Comparison of ENCODE assay signal across 8 cellular contexts in genomic region chr6:42929088-42929927, GRCh38. TPM values are rescaled to one million over a fixed set of nuclear protein-coding genes. Genes with fewer than 3 reads are reported as not detected.
A peak's percentile ranks its signal among the peaks of the same experiment; 100 is the strongest.
DNase-seq lines count a peak whose midpoint lies in the region; ATAC-seq and TF ChIP-seq lines count a peak whose summit lies in the region.

Gene CNPY3, plus strand, starts transcription at chr6:42929480. Its CDS starts 91 bp downstream, at chr6:42929571.

- peaks cover 0 to 19% (median 1%) of the 10 kb centered on the region in 9 donors for H3K36me3 ChIP-seq in heart right ventricle
- peaks cover 3% of the 10 kb centered on the region for H3K36me3 ChIP-seq in upper lobe of right lung

- in situ Hi-C loops in GM13976 (cut with MboI; ENCODE audit: low sequenced_read_pairs, unreplicated experiment): no loop called here

- H3K27ac ChIP-seq in heart right ventricle: peak within 1 kb of the TSS; percentile 74 to 96 (median 93)
- H3K27ac ChIP-seq in upper lobe of right lung: peak within 1 kb of the TSS; percentile 93

- H3K9me3 ChIP-seq in heart right ventricle: no peaks in the 10 kb centered on the region
- H3K9me3 ChIP-seq in upper lobe of right lung: no peaks in the 10 kb centered on the region

- H3K27me3 ChIP-seq in heart right ventricle (peaks cover 0 to 7% (median 0%) of the 10 kb centered on the region in 7 donors), upper lobe of right lung (peaks cover 6% of the 10 kb centered on the region)

- DNase-seq in GM13976 (ENCODE audit: low spot score): peak; percentile 92
- peak; percentile 100 for DNase-seq in NCI-H146 treated with DMSO at 0.1 percent for 48 hours (lab: John Stamatoyannopoulos, UW; ENCODE audit: unreplicated experiment)
- peak; percentile 99 for DNase-seq in amniotic epithelial cell (ENCODE audit: low read depth)
- peak; percentile 91 to 93 for DNase-seq in heart right ventricle
- DNase-seq in posterior vena cava (ENCODE audit: low spot score): peak; percentile 98
- peak; percentile 97 for DNase-seq in upper lobe of right lung

- ATAC-seq in HG02870 (IDR thresholded peaks at IDR 0.05; ENCODE audit: unreplicated experiment) (peak; percentile 66), heart right ventricle (peak; percentile 95 to 97 (median 96)), upper lobe of right lung (peak; percentile 95)

- H3K4me3 ChIP-seq in heart right ventricle (peak within 1 kb of the TSS; percentile 48 to 89 (median 78)), upper lobe of right lung (peak within 1 kb of the TSS; percentile 88)

- 0% methylated on average over 67 of the region's 67 CpGs for WGBS in heart right ventricle, 2 donors

- intact Hi-C loops in T-helper 1 cell treated with Interleukin-12 subunit alpha and Interleukin-12 subunit beta and Interleukin-4 antibody, amounts not matched to agents 30 ng/mL and 1 ng/mL, for 36 hours (cut with micrococcal nuclease): loop anchor here (1.0 to 2.0 kb wide), 23 partner anchors 28 to 1142 kb away; partner anchors contain the start of genes ABCC10, CUL7, GTPBP2 and KLC4
- intact Hi-C loops in heart right ventricle (cut with DNase I): loop anchor here in 2 of 10 donors (1.0 to 10.0 kb wide), 2 partner anchors 125 to 130 kb away; partner anchors contain the start of genes KLC4 (in 2 of the 2), MRPL2 (in 2 of the 2) and CUL7 (in 1 of the 2)
- intact Hi-C loops in posterior vena cava (cut with DNase I): no loop called here
- intact Hi-C loops in upper lobe of right lung (cut with DNase I): no loop called here

- TF ChIP-seq CTCF in GM13976 (IDR thresholded peaks at IDR 0.05; ENCODE audit: borderline replicate concordance, control extremely low read depth, extremely low read depth, insufficient read depth, missing control alignments): no peak
- peak in 2 of 9 donors; percentile 13 to 18 for TF ChIP-seq CTCF in heart right ventricle (IDR thresholded peaks at IDR 0.05)
- no peak for TF ChIP-seq CTCF in upper lobe of right lung (IDR thresholded peaks at IDR 0.05)

- H3K4me1 ChIP-seq in heart right ventricle (peaks cover 0 to 55% (median 18%) of the 10 kb centered on the region in 9 donors), upper lobe of right lung (peaks cover 28% of the 10 kb centered on the region)

RNA-seq across cellular contexts. Expression of gene CNPY3, which starts in this region (rescaled TPM):
- 44.9 and 48.2 TPM in 2 replicates for total RNA-seq in T-helper 1 cell treated with Interleukin-12 subunit alpha and Interleukin-12 subunit beta and Interleukin-4 antibody, amounts not matched to agents 30 ng/mL and 1 ng/mL, for 36 hours
- total RNA-seq in heart right ventricle (10 to 100 TPM; 10.4 to 37.1 (median 15.9) TPM), posterior vena cava (10 to 100 TPM; 20.8 to 33.7 TPM), upper lobe of right lung (63.7 TPM)
- polyA plus RNA-seq in heart right ventricle: 10 to 100 TPM; 15.4 to 40.4 TPM

Comparison
In these comparisons a context has a peak if more than half of its experiments do, and no peak if none do; other contexts are left out.
1. Peak in every context shown above with its lines: DNase-seq, ATAC-seq, H3K4me3 ChIP-seq and H3K27ac ChIP-seq.